8 cellular contexts compared by ENCODE assay signal in the genomic region with DNA sequence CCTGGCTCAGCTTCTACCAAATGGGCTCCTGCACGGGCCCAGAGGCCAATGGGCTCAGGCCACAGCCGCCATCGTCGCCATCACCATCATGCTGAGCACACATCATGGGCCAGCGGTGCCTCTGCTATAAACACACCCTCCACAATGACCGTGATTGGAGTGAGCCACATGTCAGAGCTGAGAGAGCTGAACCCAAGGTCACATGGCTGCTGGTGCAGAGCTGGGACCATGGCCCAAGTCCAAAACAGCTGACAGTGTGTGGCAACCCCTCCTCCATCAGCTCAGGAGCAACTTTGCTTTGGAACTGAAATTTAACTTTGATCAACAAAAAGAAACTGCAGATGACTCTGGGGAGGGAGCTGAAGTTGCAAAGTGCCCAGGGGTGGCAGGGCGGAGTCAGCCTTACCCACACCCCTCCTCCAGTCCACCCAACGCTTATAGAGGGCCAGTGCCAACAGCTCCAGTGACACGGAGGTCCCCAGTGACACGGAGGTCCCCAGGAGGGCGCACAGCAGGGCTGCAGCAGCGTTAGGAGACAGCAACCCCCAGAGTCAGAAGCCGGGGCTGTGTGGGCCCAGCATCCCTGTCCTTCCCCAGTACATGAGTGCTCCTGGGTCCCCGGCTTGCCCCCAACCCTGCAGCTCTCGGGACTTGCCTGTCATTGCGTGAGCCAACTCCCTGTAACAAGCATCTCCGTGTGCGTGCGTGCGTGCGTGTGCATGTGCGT.
DNase-seq lines count a peak whose midpoint lies in the region; ATAC-seq and TF ChIP-seq lines count a peak whose summit lies in the region.

No MANE protein-coding gene starts in this region.

- 0 out of 2 replicates have a peak, but pooled peaks cover 1% of the 10 kb centered on the region for H3F3A ChIP-seq in Loucy (ENCODE audit: low read depth)

- peaks cover 56% of the 10 kb centered on the region for H3K4me1 ChIP-seq in DND-41 (ENCODE audit: insufficient read depth, low read length)
- H3K4me1 ChIP-seq in Loucy (ENCODE audit: insufficient read depth, low read length, poor library complexity, severe bottlenecking): peaks cover 36% of the 10 kb centered on the region

- H3K27ac Mint-ChIP-seq in glutamatergic neuron (ENCODE audit: unreplicated experiment): no peak overlapping the region

- H3K4me3 ChIP-seq in DND-41 (ENCODE audit: low read depth in 1 of 2, low read length in 2 of 2) (peak overlapping the region in 1 of 2 experiments; percentile 44; a peak in 2 of 4 replicates), Loucy (ENCODE audit: low read length, poor library complexity, severe bottlenecking) (peak overlapping the region; percentile 57), fibroblast of mammary gland (ENCODE audit: control insufficient read depth, low read depth, low read length) (no peak overlapping the region)

- H4K20me1 ChIP-seq in DND-41 (ENCODE audit: insufficient read depth, low read length) (peaks cover 65% of the 10 kb centered on the region), Loucy (ENCODE audit: insufficient read depth, low read length, poor library complexity, severe bottlenecking) (peaks cover 57% of the 10 kb centered on the region)

- H3K9me3 ChIP-seq in DND-41 (ENCODE audit: insufficient read depth, low read length, severe bottlenecking) (no peaks in the 10 kb centered on the region), Loucy (ENCODE audit: insufficient read depth, low read depth, low read length) (no peaks in the 10 kb centered on the region)

- H3K4me2 ChIP-seq in DND-41 (ENCODE audit: insufficient read depth, low read length) (peak overlapping the region; percentile 61), Loucy (ENCODE audit: low read depth, low read length, poor library complexity, severe bottlenecking) (peak overlapping the region; percentile 75)

- ATAC-seq in DND-41 (ENCODE audit: insufficient read depth, low read depth): peak; percentile 42
- no peak for ATAC-seq in HG03565 (IDR thresholded peaks at IDR 0.05; ENCODE audit: unreplicated experiment)

- H3K27me3 ChIP-seq in DND-41 (ENCODE audit: insufficient read depth, low read length, poor library complexity): no peaks in the 10 kb centered on the region
- no peaks in the 10 kb centered on the region for H3K27me3 ChIP-seq in Loucy (ENCODE audit: insufficient read depth, low read length, poor library complexity, severe bottlenecking)

- no peaks in the 10 kb centered on the region for H3K9me3 Mint-ChIP-seq in glutamatergic neuron (ENCODE audit: unreplicated experiment)

- H3K27me3 Mint-ChIP-seq in glutamatergic neuron (ENCODE audit: unreplicated experiment): peaks cover 15% of the 10 kb centered on the region

- H2AFZ ChIP-seq in DND-41 (ENCODE audit: low read depth, low read length) (no peak overlapping the region), Loucy (ENCODE audit: low read length) (no peak overlapping the region)

- H3K4me1 Mint-ChIP-seq in glutamatergic neuron (ENCODE audit: low read depth, unreplicated experiment): peaks cover 20% of the 10 kb centered on the region

- peak overlapping the region; percentile 45 for H3K9ac ChIP-seq in DND-41 (ENCODE audit: low read depth, low read length)
- peak overlapping the region; percentile 53 for H3K9ac ChIP-seq in Loucy (ENCODE audit: low read depth, low read length, poor library complexity, severe bottlenecking)

- no peaks in the 10 kb centered on the region for H3K36me3 Mint-ChIP-seq in glutamatergic neuron (ENCODE audit: unreplicated experiment)

- H3K4me3 Mint-ChIP-seq in glutamatergic neuron (ENCODE audit: unreplicated experiment): no peak overlapping the region

- peaks cover 39% of the 10 kb centered on the region for H3K79me2 ChIP-seq in DND-41 (ENCODE audit: insufficient read depth, low read length)
- peaks cover 85% of the 10 kb centered on the region for H3K79me2 ChIP-seq in Loucy (ENCODE audit: insufficient read depth, low read length)

- H3K9me2 ChIP-seq in Loucy (replicated peaks; ENCODE audit: low read depth, low read length): no peaks in the 10 kb centered on the region

- DNase-seq in DND-41 (peak; percentile 45), fibroblast of mammary gland (ENCODE audit: low read depth) (peak; percentile 15), occipital lobe (lab: John Stamatoyannopoulos, UW) (peak; percentile 32), glutamatergic neuron (no peak), NCI-H187 treated with DMSO at 0.1 percent for 48 hours (lab: John Stamatoyannopoulos, UW) (no peak), dedifferentiated amniotic fluid mesenchymal stem cell (ENCODE audit: extremely low spot score) (no peak)

- TF ChIP-seq CTCF in DND-41 (IDR thresholded peaks at IDR 0.05; ENCODE audit: borderline replicate concordance, extremely low read depth, low read length, poor library complexity, severe bottlenecking): no peak
- no peak for TF ChIP-seq CTCF in Loucy (conservative IDR thresholded peaks at IDR 0.05; ENCODE audit: low read length)
- no peak for TF ChIP-seq CTCF in fibroblast of mammary gland (conservative IDR thresholded peaks at IDR 0.05; ENCODE audit: control insufficient read depth, insufficient read depth, low read depth, low read length)
- no peak for TF ChIP-seq CTCF in glutamatergic neuron (IDR thresholded peaks at IDR 0.05; ENCODE audit: partially characterized antibody, unreplicated experiment)

- peak overlapping the region; percentile 76 for H3K27ac ChIP-seq in DND-41 (ENCODE audit: low read length)

- peaks cover 43% of the 10 kb centered on the region for H3K36me3 ChIP-seq in DND-41 (ENCODE audit: insufficient read depth, low read length)
- peaks cover 38% of the 10 kb centered on the region; the same call in 1 of the 2 replicates for H3K36me3 ChIP-seq in Loucy (ENCODE audit: insufficient read depth, low read length)

Comparison
In these comparisons a context has a peak if more than half of its experiments do, and no peak if none do; other contexts are left out.
1. DNase-seq: peak in DND-41 (single experiment), fibroblast of mammary gland (single experiment) and occipital lobe (single experiment); none in glutamatergic neuron (single experiment), NCI-H187 treated with DMSO at 0.1 percent for 48 hours (single experiment) and dedifferentiated amniotic fluid mesenchymal stem cell (single experiment).